Comparison of ENCODE assay signal across 1 cellular context in genomic region chr21:28872218-28872617, GRCh38.
TF ChIP-seq lines count a peak whose summit lies in the region.

No MANE protein-coding gene starts in this region.

TF ChIP-seq in WTC11, 78 proteins besides CTCF, POLR2A, EP300 and RAD21 (continued from another document):
- no peak for TF ChIP-seq CREM (CRISPR knock-in tag; IDR thresholded peaks at IDR 0.05)
- TF ChIP-seq, protein P1, sequence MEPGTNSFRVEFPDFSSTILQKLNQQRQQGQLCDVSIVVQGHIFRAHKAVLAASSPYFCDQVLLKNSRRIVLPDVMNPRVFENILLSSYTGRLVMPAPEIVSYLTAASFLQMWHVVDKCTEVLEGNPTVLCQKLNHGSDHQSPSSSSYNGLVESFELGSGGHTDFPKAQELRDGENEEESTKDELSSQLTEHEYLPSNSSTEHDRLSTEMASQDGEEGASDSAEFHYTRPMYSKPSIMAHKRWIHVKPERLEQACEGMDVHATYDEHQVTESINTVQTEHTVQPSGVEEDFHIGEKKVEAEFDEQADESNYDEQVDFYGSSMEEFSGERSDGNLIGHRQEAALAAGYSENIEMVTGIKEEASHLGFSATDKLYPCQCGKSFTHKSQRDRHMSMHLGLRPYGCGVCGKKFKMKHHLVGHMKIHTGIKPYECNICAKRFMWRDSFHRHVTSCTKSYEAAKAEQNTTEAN (CRISPR knock-in tag; IDR thresholded peaks at IDR 0.05), result no peak
- no peak for TF ChIP-seq USF1 (CRISPR knock-in tag; IDR thresholded peaks at IDR 0.05)
- no peak for TF ChIP-seq TCF7 (CRISPR knock-in tag; IDR thresholded peaks at IDR 0.05; ENCODE audit: low read depth)
- TF ChIP-seq ETV6 (CRISPR knock-in tag; IDR thresholded peaks at IDR 0.05), result no peak
- no peak for TF ChIP-seq MLX (CRISPR knock-in tag; IDR thresholded peaks at IDR 0.05)
